In the genomic region with DNA sequence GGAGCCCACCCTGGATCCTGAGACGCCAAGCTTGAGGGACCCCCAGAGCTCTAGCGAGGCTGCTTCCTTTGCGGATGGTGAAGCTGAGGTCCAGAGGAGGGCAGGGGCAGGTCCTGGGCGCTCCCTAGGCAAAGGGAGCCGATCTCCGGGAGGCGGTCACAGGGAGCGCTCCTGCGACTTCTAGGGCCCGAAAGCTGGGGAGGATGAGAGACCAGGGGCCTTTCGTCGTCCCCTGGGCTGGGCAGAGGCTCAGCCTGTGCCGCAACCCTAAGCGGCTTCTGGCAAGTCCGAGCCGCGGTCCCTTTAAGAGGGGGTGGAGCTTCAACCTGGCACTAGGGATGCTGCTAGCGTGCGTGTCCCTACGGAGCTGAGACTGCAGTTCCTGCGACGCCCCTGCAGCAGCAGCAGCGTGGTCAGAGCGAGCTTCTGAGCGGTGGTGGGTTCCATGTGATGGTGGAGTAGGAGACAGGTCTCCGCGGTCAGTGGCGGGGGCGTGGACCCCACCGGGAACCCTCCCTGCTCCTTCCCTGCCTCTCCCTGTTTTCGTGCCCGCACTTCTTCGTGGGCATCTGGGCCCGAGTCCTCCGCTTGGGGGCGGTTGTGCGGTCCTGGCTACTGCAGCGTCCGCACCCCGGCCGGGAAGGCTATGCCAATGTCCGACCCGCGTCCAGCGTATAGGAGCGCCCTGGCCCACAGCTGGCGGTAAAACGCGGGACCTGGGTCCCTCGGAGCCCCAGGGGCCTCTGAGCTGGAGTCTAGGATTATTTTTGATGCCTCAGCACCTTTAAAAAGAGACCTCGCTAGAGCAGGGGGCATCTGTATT, we compare ENCODE assay signal across 8 cellular contexts.
DNase-seq lines count a peak whose midpoint lies in the region; TF ChIP-seq lines count a peak whose summit lies in the region.

No MANE protein-coding gene starts in this region.

- no peak for TF ChIP-seq EP300 in SK-N-SH (IDR thresholded peaks at IDR 0.05; ENCODE audit: borderline replicate concordance in 1 of 2, low read depth in 1 of 2, low read length in 1 of 2)

- intact Hi-C loops in cardiac septum (cut with DNase I): no loop called here

- no peaks in the 10 kb centered on the region for H3K27me3 Mint-ChIP-seq in type B pancreatic cell

- no peaks in the 10 kb centered on the region for H3K27me3 ChIP-seq in GM06990 (replicated peaks; ENCODE audit: control insufficient read depth, insufficient read depth, low read length)
- H3K27me3 ChIP-seq in HAP-1 (ENCODE audit: low read depth): no peaks in the 10 kb centered on the region
- no peaks in the 10 kb centered on the region for H3K27me3 ChIP-seq in MM.1S (replicated peaks; ENCODE audit: insufficient read depth, low read length)
- H3K27me3 ChIP-seq in SK-N-SH (ENCODE audit: insufficient read depth): no peaks in the 10 kb centered on the region

- H3K9me3 Mint-ChIP-seq in type B pancreatic cell: no peaks in the 10 kb centered on the region

- WGBS in SK-N-SH (ENCODE audit: low lambda C conversion rate): under 1% methylated on average over 22 of the region's 51 CpGs

- peak overlapping the region; percentile 61; the same call in 1 of the 2 replicates for H3K27ac ChIP-seq in MM.1S (ENCODE audit: low read length)
- H3K27ac ChIP-seq in SK-N-SH (ENCODE audit: low read depth in 2 of 2, low read length in 1 of 2): peak overlapping the region; percentile 86 to 97

- TF ChIP-seq CTCF in GM06990 (IDR thresholded peaks at IDR 0.05; ENCODE audit: insufficient read depth, low read length, poor library complexity, severe bottlenecking): peak; percentile 53
- TF ChIP-seq CTCF in MM.1S (IDR thresholded peaks at IDR 0.05; ENCODE audit: low read length): peak; percentile 30
- TF ChIP-seq CTCF in SK-N-SH (IDR thresholded peaks at IDR 0.05): peak; percentile 41
- peak; percentile 51 for TF ChIP-seq CTCF in type B pancreatic cell (conservative IDR thresholded peaks at IDR 0.05)

- H3K36me3 Mint-ChIP-seq in type B pancreatic cell: peaks cover 17% of the 10 kb centered on the region

- no peaks in the 10 kb centered on the region for H4K20me1 ChIP-seq in MM.1S (ENCODE audit: insufficient read depth, low read length)
- H4K20me1 ChIP-seq in SK-N-SH (ENCODE audit: insufficient read depth): no peaks in the 10 kb centered on the region

- H3K4me1 ChIP-seq in HAP-1: peaks cover 7% of the 10 kb centered on the region
- 0 out of 2 replicates have a peak, but pooled peaks cover 2% of the 10 kb centered on the region for H3K4me1 ChIP-seq in MM.1S (ENCODE audit: low read length)
- peaks cover 3 to 17% of the 10 kb centered on the region in 2 experiments; a peak in 3 of 4 replicates for H3K4me1 ChIP-seq in SK-N-SH (ENCODE audit: control insufficient read depth in 1 of 2, insufficient read depth in 2 of 2, low read depth in 1 of 2, low read length in 1 of 2)

- CTCF ChIA-PET in SK-N-SH (lab: Yijun Ruan, JAX): interaction anchor here (1.0 to 2.6 kb wide), 3 partner anchors 9 to 269 kb away, joined by 5 to 19 read pairs (median 19); no protein-coding TSS in a partner anchor

- H3K4me3 ChIP-seq in GM06990 (replicated peaks; ENCODE audit: low read depth, low read length) (peak overlapping the region; percentile 77), HAP-1 (peak overlapping the region; percentile 60), MM.1S (ENCODE audit: low read length) (peak overlapping the region; percentile 97), SK-N-SH (ENCODE audit: low read depth in 2 of 2, low read length in 1 of 2) (peak overlapping the region; percentile 70 to 90)

- in situ Hi-C loops in HAP-1 (cut with MboI; ENCODE audit: low sequenced_read_pairs): no loop called here

- TF ChIP-seq RAD21 in SK-N-SH (IDR thresholded peaks at IDR 0.05; ENCODE audit: low read length): no peak

- POLR2A ChIA-PET in SK-N-SH (lab: Yijun Ruan, JAX): interaction anchor here (1.3 to 2.3 kb wide), 3 partner anchors 8 to 120 kb away, joined by 4 to 22 read pairs (median 11); no protein-coding TSS in a partner anchor

- H2AFZ ChIP-seq in MM.1S (ENCODE audit: low read length) (peak overlapping the region; percentile 100), SK-N-SH (ENCODE audit: low read depth) (peak overlapping the region; percentile 88)

- peak overlapping the region; percentile 95 for H3K4me3 Mint-ChIP-seq in type B pancreatic cell

- H3K9me2 ChIP-seq in MM.1S (replicated peaks; ENCODE audit: insufficient read depth, low read length): no peaks in the 10 kb centered on the region
- no peaks in the 10 kb centered on the region for H3K9me2 ChIP-seq in SK-N-SH

- no peaks in the 10 kb centered on the region for H3K36me3 ChIP-seq in GM06990 (ENCODE audit: control insufficient read depth, insufficient read depth, low read length)
- H3K36me3 ChIP-seq in HAP-1 (replicated peaks): no peaks in the 10 kb centered on the region
- peaks cover 6% of the 10 kb centered on the region for H3K36me3 ChIP-seq in MM.1S (replicated peaks; ENCODE audit: insufficient read depth, low read length)
- peaks cover 4% of the 10 kb centered on the region in 2 experiments for H3K36me3 ChIP-seq in SK-N-SH (replicated peaks in 1 of 2; ENCODE audit: control insufficient read depth in 1 of 2, insufficient read depth in 2 of 2, low read length in 1 of 2)

- H3F3A ChIP-seq in MM.1S (ENCODE audit: insufficient read depth, low read length): no peaks in the 10 kb centered on the region
- peaks cover 28% of the 10 kb centered on the region for H3F3A ChIP-seq in SK-N-SH (replicated peaks; ENCODE audit: insufficient read depth)

- H3K4me2 ChIP-seq in MM.1S (ENCODE audit: low read depth, low read length) (peak overlapping the region; percentile 96), SK-N-SH (peak overlapping the region; percentile 82)

- H3K79me2 ChIP-seq in MM.1S (ENCODE audit: low read length) (peaks cover 28% of the 10 kb centered on the region), SK-N-SH (ENCODE audit: insufficient read depth) (peaks cover 46% of the 10 kb centered on the region)

- H3K4me1 Mint-ChIP-seq in type B pancreatic cell (ENCODE audit: unreplicated experiment): peaks cover 25% of the 10 kb centered on the region

- DNase-seq in GM06990 (ENCODE audit: extremely low read depth, insufficient read length): peak; percentile 79
- peak; percentile 85 to 91 for DNase-seq in HAP-1 (ENCODE audit: low spot score in 2 of 2)
- DNase-seq in MM.1S: peak; percentile 93
- peak; percentile 90 for DNase-seq in SK-N-SH
- peak; percentile 55 for DNase-seq in activated naive CD8-positive, alpha-beta T cell treated with anti-CD3 and anti-CD28 coated beads, Interleukin-2, amount 50 U/mL, for 16 hours (ENCODE audit: low read depth, low spot score)
- peak; percentile 92 for DNase-seq in cardiac septum (ENCODE audit: low spot score)
- peak; percentile 89 for DNase-seq in pons (ENCODE audit: low spot score)
- DNase-seq in type B pancreatic cell (ENCODE audit: extremely low spot score, unreplicated experiment): peak; percentile 78

- H3K9me3 ChIP-seq in HAP-1 (no peaks in the 10 kb centered on the region), MM.1S (replicated peaks; ENCODE audit: insufficient read depth, low read length) (no peaks in the 10 kb centered on the region), SK-N-SH (no peaks in the 10 kb centered on the region)

- H3K27ac Mint-ChIP-seq in type B pancreatic cell: peak overlapping the region; percentile 78

- H3K9ac ChIP-seq in MM.1S (ENCODE audit: low read length) (peak overlapping the region; percentile 82), SK-N-SH (peak overlapping the region; percentile 91)

TF ChIP-seq in SK-N-SH, 30 proteins besides CTCF, POLR2A, EP300 and RAD21 (continues in another document):
- TF ChIP-seq MAX (IDR thresholded peaks at IDR 0.05; ENCODE audit: low read depth): peak; percentile 97
- TF ChIP-seq YY1 (IDR thresholded peaks at IDR 0.05; ENCODE audit: low read depth): no peak
- peak; percentile 20; the same call in 1 of the 2 replicates for TF ChIP-seq ELF1 (IDR thresholded peaks at IDR 0.05)
- TF ChIP-seq MXI1 (IDR thresholded peaks at IDR 0.05; ENCODE audit: low read depth, low read length): peak; percentile 97
- TF ChIP-seq, protein P1, sequence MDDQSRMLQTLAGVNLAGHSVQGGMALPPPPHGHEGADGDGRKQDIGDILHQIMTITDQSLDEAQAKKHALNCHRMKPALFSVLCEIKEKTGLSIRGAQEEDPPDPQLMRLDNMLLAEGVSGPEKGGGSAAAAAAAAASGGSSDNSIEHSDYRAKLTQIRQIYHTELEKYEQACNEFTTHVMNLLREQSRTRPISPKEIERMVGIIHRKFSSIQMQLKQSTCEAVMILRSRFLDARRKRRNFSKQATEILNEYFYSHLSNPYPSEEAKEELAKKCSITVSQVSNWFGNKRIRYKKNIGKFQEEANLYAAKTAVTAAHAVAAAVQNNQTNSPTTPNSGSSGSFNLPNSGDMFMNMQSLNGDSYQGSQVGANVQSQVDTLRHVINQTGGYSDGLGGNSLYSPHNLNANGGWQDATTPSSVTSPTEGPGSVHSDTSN (IDR thresholded peaks at IDR 0.05): 0 out of 2 replicates have a peak, but pooled peaks have one; percentile 3
- TF ChIP-seq IRF3 (IDR thresholded peaks at IDR 0.05; ENCODE audit: low read depth, low read length): no peak
- TF ChIP-seq ZBTB33 (IDR thresholded peaks at IDR 0.05; ENCODE audit: borderline replicate concordance, low read depth): no peak

Comparison
In these comparisons a context has a peak if more than half of its experiments do, and no peak if none do; other contexts are left out.
1. Peak in every context shown above with its lines: DNase-seq, H3K4me3 ChIP-seq and H3K27ac ChIP-seq.